1 cellular context compared by ENCODE assay signal in the genomic region with DNA sequence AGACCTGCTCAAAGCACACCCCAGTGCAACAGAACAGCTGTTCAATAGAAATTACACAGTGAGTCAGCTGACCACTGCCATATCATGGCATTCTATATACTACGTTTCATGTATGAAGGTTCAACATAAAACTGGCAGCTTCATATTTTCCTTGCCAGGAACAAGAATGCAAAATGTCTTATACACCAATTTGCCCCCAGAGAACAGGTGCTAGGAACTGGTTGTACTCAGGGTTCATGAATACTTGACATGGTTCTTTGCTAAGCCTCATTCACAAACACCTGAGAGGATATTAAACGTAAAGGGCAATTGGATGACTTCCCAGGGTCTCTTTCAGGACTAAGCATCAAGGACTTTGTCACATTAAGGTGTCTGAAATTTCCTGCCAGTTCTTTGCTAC.
TF ChIP-seq lines count a peak whose summit lies in the region.

No MANE protein-coding gene starts in this region.

TF ChIP-seq in SK-N-SH treated with all-trans-retinoic acid at 6 μM for 48 hours, 23 proteins besides CTCF, POLR2A, EP300 and RAD21 (continued from another document):
- TF ChIP-seq, protein P1, sequence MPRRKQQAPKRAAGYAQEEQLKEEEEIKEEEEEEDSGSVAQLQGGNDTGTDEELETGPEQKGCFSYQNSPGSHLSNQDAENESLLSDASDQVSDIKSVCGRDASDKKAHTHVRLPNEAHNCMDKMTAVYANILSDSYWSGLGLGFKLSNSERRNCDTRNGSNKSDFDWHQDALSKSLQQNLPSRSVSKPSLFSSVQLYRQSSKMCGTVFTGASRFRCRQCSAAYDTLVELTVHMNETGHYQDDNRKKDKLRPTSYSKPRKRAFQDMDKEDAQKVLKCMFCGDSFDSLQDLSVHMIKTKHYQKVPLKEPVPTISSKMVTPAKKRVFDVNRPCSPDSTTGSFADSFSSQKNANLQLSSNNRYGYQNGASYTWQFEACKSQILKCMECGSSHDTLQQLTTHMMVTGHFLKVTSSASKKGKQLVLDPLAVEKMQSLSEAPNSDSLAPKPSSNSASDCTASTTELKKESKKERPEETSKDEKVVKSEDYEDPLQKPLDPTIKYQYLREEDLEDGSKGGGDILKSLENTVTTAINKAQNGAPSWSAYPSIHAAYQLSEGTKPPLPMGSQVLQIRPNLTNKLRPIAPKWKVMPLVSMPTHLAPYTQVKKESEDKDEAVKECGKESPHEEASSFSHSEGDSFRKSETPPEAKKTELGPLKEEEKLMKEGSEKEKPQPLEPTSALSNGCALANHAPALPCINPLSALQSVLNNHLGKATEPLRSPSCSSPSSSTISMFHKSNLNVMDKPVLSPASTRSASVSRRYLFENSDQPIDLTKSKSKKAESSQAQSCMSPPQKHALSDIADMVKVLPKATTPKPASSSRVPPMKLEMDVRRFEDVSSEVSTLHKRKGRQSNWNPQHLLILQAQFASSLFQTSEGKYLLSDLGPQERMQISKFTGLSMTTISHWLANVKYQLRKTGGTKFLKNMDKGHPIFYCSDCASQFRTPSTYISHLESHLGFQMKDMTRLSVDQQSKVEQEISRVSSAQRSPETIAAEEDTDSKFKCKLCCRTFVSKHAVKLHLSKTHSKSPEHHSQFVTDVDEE (CRISPR knock-in tag; IDR thresholded peaks at IDR 0.05) = no peak
- TF ChIP-seq BACH2 (CRISPR knock-in tag; IDR thresholded peaks at IDR 0.05; ENCODE audit: borderline replicate concordance) = no peak
- TF ChIP-seq CSDC2 (CRISPR knock-in tag; IDR thresholded peaks at IDR 0.05) = no peak
- TF ChIP-seq, protein P2, sequence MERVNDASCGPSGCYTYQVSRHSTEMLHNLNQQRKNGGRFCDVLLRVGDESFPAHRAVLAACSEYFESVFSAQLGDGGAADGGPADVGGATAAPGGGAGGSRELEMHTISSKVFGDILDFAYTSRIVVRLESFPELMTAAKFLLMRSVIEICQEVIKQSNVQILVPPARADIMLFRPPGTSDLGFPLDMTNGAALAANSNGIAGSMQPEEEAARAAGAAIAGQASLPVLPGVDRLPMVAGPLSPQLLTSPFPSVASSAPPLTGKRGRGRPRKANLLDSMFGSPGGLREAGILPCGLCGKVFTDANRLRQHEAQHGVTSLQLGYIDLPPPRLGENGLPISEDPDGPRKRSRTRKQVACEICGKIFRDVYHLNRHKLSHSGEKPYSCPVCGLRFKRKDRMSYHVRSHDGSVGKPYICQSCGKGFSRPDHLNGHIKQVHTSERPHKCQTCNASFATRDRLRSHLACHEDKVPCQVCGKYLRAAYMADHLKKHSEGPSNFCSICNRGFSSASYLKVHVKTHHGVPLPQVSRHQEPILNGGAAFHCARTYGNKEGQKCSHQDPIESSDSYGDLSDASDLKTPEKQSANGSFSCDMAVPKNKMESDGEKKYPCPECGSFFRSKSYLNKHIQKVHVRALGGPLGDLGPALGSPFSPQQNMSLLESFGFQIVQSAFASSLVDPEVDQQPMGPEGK (CRISPR knock-in tag; IDR thresholded peaks at IDR 0.05; ENCODE audit: borderline replicate concordance) = no peak
- no peak for TF ChIP-seq TOX (CRISPR knock-in tag; IDR thresholded peaks at IDR 0.05; ENCODE audit: borderline replicate concordance)
- TF ChIP-seq, protein P3, sequence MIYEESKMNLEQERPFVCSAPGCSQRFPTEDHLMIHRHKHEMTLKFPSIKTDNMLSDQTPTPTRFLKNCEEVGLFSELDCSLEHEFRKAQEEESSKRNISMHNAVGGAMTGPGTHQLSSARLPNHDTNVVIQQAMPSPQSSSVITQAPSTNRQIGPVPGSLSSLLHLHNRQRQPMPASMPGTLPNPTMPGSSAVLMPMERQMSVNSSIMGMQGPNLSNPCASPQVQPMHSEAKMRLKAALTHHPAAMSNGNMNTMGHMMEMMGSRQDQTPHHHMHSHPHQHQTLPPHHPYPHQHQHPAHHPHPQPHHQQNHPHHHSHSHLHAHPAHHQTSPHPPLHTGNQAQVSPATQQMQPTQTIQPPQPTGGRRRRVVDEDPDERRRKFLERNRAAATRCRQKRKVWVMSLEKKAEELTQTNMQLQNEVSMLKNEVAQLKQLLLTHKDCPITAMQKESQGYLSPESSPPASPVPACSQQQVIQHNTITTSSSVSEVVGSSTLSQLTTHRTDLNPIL (CRISPR knock-in tag; IDR thresholded peaks at IDR 0.05; ENCODE audit: low read depth) = no peak
- TF ChIP-seq ZNF8 (CRISPR knock-in tag; IDR thresholded peaks at IDR 0.05) = no peak
- TF ChIP-seq ZNF70 (CRISPR knock-in tag; IDR thresholded peaks at IDR 0.05) = no peak
- TF ChIP-seq GLIS3 (CRISPR knock-in tag; IDR thresholded peaks at IDR 0.05) = no peak
- no peak for TF ChIP-seq ZNF565 (CRISPR knock-in tag; conservative IDR thresholded peaks at IDR 0.05; ENCODE audit: low read depth)
- no peak for TF ChIP-seq PPARA (CRISPR knock-in tag; IDR thresholded peaks at IDR 0.05; ENCODE audit: borderline replicate concordance)
- no peak for TF ChIP-seq ARNTL (CRISPR knock-in tag; IDR thresholded peaks at IDR 0.05; ENCODE audit: borderline replicate concordance, low read depth)
- no peak for TF ChIP-seq TCF4 (CRISPR knock-in tag; IDR thresholded peaks at IDR 0.05; ENCODE audit: borderline replicate concordance)
- TF ChIP-seq OSR1 (CRISPR knock-in tag; IDR thresholded peaks at IDR 0.05) = no peak
- no peak for TF ChIP-seq ZFP3 (CRISPR knock-in tag; IDR thresholded peaks at IDR 0.05)
- no peak for TF ChIP-seq ESRRG (CRISPR knock-in tag; IDR thresholded peaks at IDR 0.05)
